ENCODE assay signal across 18 cellular contexts in the genomic region with DNA sequence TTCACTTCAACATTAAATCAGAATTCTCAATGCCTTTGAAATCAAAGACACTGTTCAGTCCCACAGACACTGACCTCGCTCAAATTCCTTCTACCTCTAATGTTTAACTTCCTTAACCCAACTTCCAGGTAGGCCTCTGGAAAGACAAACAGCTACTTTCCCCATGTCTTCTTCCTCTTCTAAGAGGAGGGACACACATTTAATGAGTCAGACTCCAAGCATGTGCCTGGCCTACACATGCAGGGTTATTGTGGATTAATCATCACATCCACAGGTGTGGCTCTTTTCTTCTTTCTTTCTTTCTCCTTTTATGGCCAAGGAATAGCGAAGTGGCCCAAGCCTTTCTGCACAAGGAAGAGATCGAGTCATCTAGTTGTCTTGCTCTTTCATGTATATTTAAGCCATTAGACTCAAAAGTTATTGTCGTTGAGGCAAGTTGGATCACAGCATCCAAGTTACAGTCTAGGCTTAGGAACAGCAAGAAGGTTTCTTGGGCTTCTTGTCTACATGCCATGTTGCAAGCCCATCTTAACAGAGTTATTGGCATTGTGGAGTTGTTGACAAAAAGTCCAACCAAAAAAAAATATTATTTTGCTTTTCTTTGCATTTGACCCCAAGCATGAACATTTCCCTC.
A peak's percentile ranks its signal among the peaks of the same experiment; 100 is the strongest.
DNase-seq lines count a peak whose midpoint lies in the region; ATAC-seq, FAIRE-seq and TF ChIP-seq lines count a peak whose summit lies in the region.
"Had no signal": no experiment of that assay in that cellular context is flagged by ENCODE, and none has a peak within 500 bp of the region (broad histone marks: within the 10 kb centered on the region; RNA-seq: fewer than 3 reads in every experiment).

No MANE protein-coding gene starts in this region.

- no peaks in the 10 kb centered on the region for H3K9me1 ChIP-seq in endothelial cell of umbilical vein (replicated peaks; ENCODE audit: control insufficient read depth, extremely low read depth, insufficient read depth, low read length)

- no peak overlapping the region for H3K4me3 ChIP-seq in endothelial cell of umbilical vein (replicated peaks in 1 of 3; ENCODE audit: insufficient read depth in 1 of 3, low read depth in 1 of 3, low read length in 3 of 3)
- no peak overlapping the region for H3K4me3 ChIP-seq in mucosa of descending colon

- H2AFZ ChIP-seq in endothelial cell of umbilical vein (ENCODE audit: low read depth, low read length) = no peak overlapping the region

- no peaks in the 10 kb centered on the region for H3K79me2 ChIP-seq in endothelial cell of umbilical vein (ENCODE audit: control insufficient read depth, insufficient read depth, low read length)

- DNase-seq in Caki2 (ENCODE audit: low read depth) (peak; percentile 85), HuH-7 (ENCODE audit: low spot score) (peak; percentile 5), endothelial cell of umbilical vein (ENCODE audit: low read depth, low spot score) (no peak), mucosa of descending colon (peak in 1 of 3 donors; percentile 24), GM19239 (ENCODE audit: insufficient read length, low spot score) (no peak), foreskin melanocyte (no peak), middle frontal gyrus (ENCODE audit: extremely low spot score, low spot score) (no peak)
- DNase-seq in central memory CD4-positive, alpha-beta T cell = no peak
- DNase-seq: activated naive CD4-positive, alpha-beta T cell treated with anti-CD3 and anti-CD28 coated beads, Interleukin-2, amount 10 ng/mL, durations not matched to agents 7 days and 5 days; BE2C; caudate nucleus; DND-41; NCI-H1694 treated with DMSO at 0.1 percent for 48 hours; SHP77; stimulated activated CD4-positive, alpha-beta T cell treated with anti-CD3 and anti-CD28 coated beads, Interleukin-4, amount 100 ng/mL, for 4 hours; stimulated activated naive CD4-positive, alpha-beta T cell treated with Interleukin-2 at 50 U/mL for 16 hours had no signal

- intact Hi-C loops in endothelial cell of umbilical vein (cut with micrococcal nuclease) = no loop called here
- intact Hi-C loops in mucosa of descending colon (cut with DNase I, micrococcal nuclease) = no loop called here

- no peak for TF ChIP-seq POLR2A in endothelial cell of umbilical vein (IDR thresholded peaks at IDR 0.05; ENCODE audit: low read depth, low read length)

- no peaks in the 10 kb centered on the region for H3K9me3 ChIP-seq in endothelial cell of umbilical vein (replicated peaks; ENCODE audit: control insufficient read depth, insufficient read depth, low read length)
- H3K9me3 ChIP-seq in mucosa of descending colon = no peaks in the 10 kb centered on the region
- H3K9me3 ChIP-seq: BE2C had no signal

- H4K20me1 ChIP-seq in endothelial cell of umbilical vein (replicated peaks; ENCODE audit: control insufficient read depth, extremely low read depth, insufficient read depth, low read length) = no peaks in the 10 kb centered on the region

- no peak overlapping the region for H3K27ac ChIP-seq in endothelial cell of umbilical vein (ENCODE audit: insufficient read depth, low read depth, low read length)

- H3K4me1 ChIP-seq in endothelial cell of umbilical vein (ENCODE audit: control insufficient read depth, extremely low read depth, insufficient read depth, low read length) = no peaks in the 10 kb centered on the region
- no peaks in the 10 kb centered on the region for H3K4me1 ChIP-seq in mucosa of descending colon (ENCODE audit: low read depth)
- H3K4me1 ChIP-seq: BE2C had no signal

- dilution Hi-C loops in endothelial cell of umbilical vein (cut with MboI; ENCODE audit: extremely low pct_ligation_motif_present, low sequenced_read_pairs) = no loop called here

- TF ChIP-seq CTCF in endothelial cell of umbilical vein (IDR thresholded peaks at IDR 0.05; ENCODE audit: extremely low read depth in 1 of 2, insufficient read depth in 1 of 2, low read depth in 1 of 2, low read length in 2 of 2) (no peak), mucosa of descending colon (IDR thresholded peaks at IDR 0.05) (no peak)

- in situ Hi-C loops in Caki2 (cut with HindIII; ENCODE audit: low pct_unique_long_range_greater_than_20kb, low sequenced_read_pairs) = no loop called here

- POLR2A ChIA-PET in endothelial cell of umbilical vein (lab: Charles Lee) = no interaction called here

- peak; percentile 100 for ATAC-seq in mucosa of descending colon

- FAIRE-seq in endothelial cell of umbilical vein (lab: Jason Lieb, UNC) (no peak), GM19239 (lab: Jason Lieb, UNC) (no peak)
- FAIRE-seq: GM12892, H1 had no signal

- H3K4me2 ChIP-seq in endothelial cell of umbilical vein (ENCODE audit: insufficient read depth, low read length) = no peak overlapping the region

- CTCF ChIA-PET in endothelial cell of umbilical vein (lab: Charles Lee) = no interaction called here

- no peaks in the 10 kb centered on the region for H3K27me3 ChIP-seq in endothelial cell of umbilical vein (ENCODE audit: control insufficient read depth in 2 of 2, insufficient read depth in 2 of 2, low read length in 2 of 2)
- H3K27me3 ChIP-seq: BE2C had no signal

- no peak overlapping the region for H3K9ac ChIP-seq in endothelial cell of umbilical vein (replicated peaks; ENCODE audit: extremely low read depth, insufficient read depth, low read length)

- H3K36me3 ChIP-seq in endothelial cell of umbilical vein (ENCODE audit: control insufficient read depth in 2 of 2, extremely low read depth in 1 of 2, insufficient read depth in 2 of 2, low read length in 2 of 2) = no peaks in the 10 kb centered on the region
- no peaks in the 10 kb centered on the region for H3K36me3 ChIP-seq in mucosa of descending colon (ENCODE audit: low read depth)
- H3K36me3 ChIP-seq: BE2C had no signal

- BruUV-seq in endothelial cell of umbilical vein (replicated peaks; lab: Mats Ljungman, UMichigan) = no TSS peak

TF ChIP-seq in endothelial cell of umbilical vein, 7 proteins besides CTCF, POLR2A, EP300 and RAD21:
- TF ChIP-seq GATA2 (IDR thresholded peaks at IDR 0.05; ENCODE audit: insufficient read depth, insufficient read length, low read depth, low read length) (no peak), FOS (IDR thresholded peaks at IDR 0.05; ENCODE audit: borderline replicate concordance, insufficient read depth, low read length) (peak; percentile 25)

Comparison
In these comparisons a context has a peak if more than half of its experiments do, and no peak if none do; other contexts are left out.
1. DNase-seq: peak in Caki2 (single experiment) and HuH-7 (single experiment); none in endothelial cell of umbilical vein (single experiment), GM19239 (single experiment), foreskin melanocyte (single experiment), central memory CD4-positive, alpha-beta T cell (single experiment) and middle frontal gyrus (single experiment).